ENCODE assay signal across 18 cellular contexts in the genomic region with DNA sequence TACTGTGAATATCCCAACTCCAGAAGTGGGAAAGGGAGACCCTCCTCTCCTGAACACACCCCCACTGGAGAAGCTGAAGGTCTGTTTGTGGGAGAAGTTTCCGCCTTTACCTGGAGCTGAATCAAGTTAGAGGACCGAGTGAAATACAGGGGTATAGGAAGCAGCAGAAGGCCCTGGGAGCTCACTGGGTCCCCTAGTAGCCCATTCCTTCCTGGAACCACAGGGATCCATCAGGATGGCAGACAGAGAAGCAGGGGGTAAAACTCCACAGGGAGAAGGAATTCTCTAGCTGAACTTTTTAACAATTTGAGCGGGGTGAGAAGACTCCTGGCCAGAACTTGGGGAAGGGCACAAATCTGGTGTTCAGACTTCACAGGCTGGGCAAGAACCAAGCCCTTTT.
"Had no signal": no experiment of that assay in that cellular context is flagged by ENCODE, and none has a peak within 500 bp of the region (broad histone marks: within the 10 kb centered on the region; RNA-seq: fewer than 3 reads in every experiment).

No MANE protein-coding gene starts in this region.

- H3K4me1 Mint-ChIP-seq: natural killer cell had no signal

- H3K27me3 ChIP-seq: dorsolateral prefrontal cortex, gastrocnemius medialis, right atrium auricular region, suprapubic skin, thyroid gland had no signal

- H3K36me3 Mint-ChIP-seq: natural killer cell, type B pancreatic cell had no signal

- H3K27ac Mint-ChIP-seq: natural killer cell, type B pancreatic cell had no signal

- ATAC-seq: gastrocnemius medialis; heart right ventricle; left lobe of liver; natural killer cell; stimulated activated naive CD8-positive, alpha-beta T cell treated with anti-CD3 and anti-CD28 coated beads, Interleukin-15, Interleukin-2, amounts not matched to agents 100 U/mL and 50 U/mL, for 24 hours had no signal

- H3K36me3 ChIP-seq: esophagus muscularis mucosa, gastrocnemius medialis, heart right ventricle, right atrium auricular region, suprapubic skin, thyroid gland had no signal

- H3K4me3 ChIP-seq: dorsolateral prefrontal cortex, esophagus muscularis mucosa, gastrocnemius medialis, heart right ventricle, right atrium auricular region, suprapubic skin, thyroid gland had no signal

- DNase-seq: cortex of kidney; effector memory CD4-positive, alpha-beta T cell; gastrocnemius medialis; heart right ventricle; hypothalamus; mammary epithelial cell; natural killer cell; small intestine; stimulated activated CD4-positive, alpha-beta T cell treated with anti-CD3 and anti-CD28 coated beads, Interleukin-2, amount 100 ng/mL, for 48 hours; stimulated activated naive CD8-positive, alpha-beta T cell treated with anti-CD3 and anti-CD28 coated beads, Interleukin-15, Interleukin-2, amounts not matched to agents 100 U/mL and 50 U/mL, for 24 hours; thyroid gland had no signal

- H3K27ac ChIP-seq: dorsolateral prefrontal cortex, epithelial cell of prostate, esophagus muscularis mucosa, gastrocnemius medialis, heart right ventricle, right atrium auricular region, suprapubic skin, thyroid gland had no signal

- H3K9me3 Mint-ChIP-seq: natural killer cell, type B pancreatic cell had no signal

- H3K4me1 ChIP-seq: esophagus muscularis mucosa, gastrocnemius medialis, heart right ventricle, right atrium auricular region, suprapubic skin, thyroid gland had no signal

- H3K4me3 Mint-ChIP-seq: natural killer cell, type B pancreatic cell had no signal

- H3K9me3 ChIP-seq: esophagus muscularis mucosa, gastrocnemius medialis, right atrium auricular region, suprapubic skin, thyroid gland had no signal
